In the genomic region with DNA sequence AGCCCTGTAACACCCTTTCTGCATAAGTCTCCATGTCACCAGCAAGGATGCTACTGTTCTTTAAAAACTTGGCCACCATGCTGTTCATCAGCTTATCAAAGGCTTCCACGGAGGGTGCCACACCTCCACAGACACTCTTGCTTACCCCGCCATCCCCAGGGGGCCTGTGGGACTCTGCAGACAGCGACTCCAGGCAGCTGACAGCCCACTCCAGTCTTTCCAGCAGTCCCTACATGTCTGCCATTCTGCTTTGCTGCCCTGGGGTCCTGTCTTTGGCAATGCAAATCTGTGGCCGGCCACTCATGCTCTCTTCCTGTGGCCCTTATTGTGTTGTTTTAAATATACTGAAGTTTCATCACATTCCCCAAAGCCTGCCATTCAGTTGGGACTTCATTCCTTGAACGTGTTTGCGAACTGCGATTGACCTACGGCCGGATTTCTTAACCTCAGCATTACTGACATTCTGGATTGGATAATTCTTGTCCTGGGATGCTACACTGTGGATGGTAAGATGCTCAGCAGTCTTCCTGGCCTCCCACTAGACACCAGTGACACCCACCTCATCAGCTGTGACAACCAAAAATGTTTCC, we compare ENCODE assay signal across 15 cellular contexts.
A peak's percentile ranks its signal among the peaks of the same experiment; 100 is the strongest.
DNase-seq lines count a peak whose midpoint lies in the region; ATAC-seq and TF ChIP-seq lines count a peak whose summit lies in the region.
"Had no signal": no experiment of that assay in that cellular context is flagged by ENCODE, and none has a peak within 500 bp of the region (broad histone marks: within the 10 kb centered on the region; RNA-seq: fewer than 3 reads in every experiment).

No MANE protein-coding gene starts in this region.

- no peak for ATAC-seq in activated naive CD8-positive, alpha-beta T cell treated with anti-CD3 and anti-CD28 coated beads, Interleukin-2, amount 50 U/mL, for 24 hours
- no peak for ATAC-seq in WTC11
- no peak for ATAC-seq in naive B cell (ENCODE audit: low read depth in 2 of 2)
- no peak for ATAC-seq in HG03460 (IDR thresholded peaks at IDR 0.05; ENCODE audit: unreplicated experiment)
- ATAC-seq: A549; CD8-positive, alpha-beta T cell had no signal

- TF ChIP-seq CTCF in WTC11 (IDR thresholded peaks at IDR 0.05) = no peak
- TF ChIP-seq CTCF in Calu3 (IDR thresholded peaks at IDR 0.05; ENCODE audit: unreplicated experiment) = no peak
- TF ChIP-seq CTCF in mesothelial cell of epicardium (IDR thresholded peaks at IDR 0.05; ENCODE audit: unreplicated experiment) = no peak

- POLR2A ChIA-PET in WTC11 (lab: Charles Lee) = no interaction called here

- BruUV-seq in Calu3 (replicated peaks; lab: Mats Ljungman, UMichigan) = no TSS peak

- intact Hi-C loops in Calu3 (cut with micrococcal nuclease; ENCODE audit: unreplicated experiment) = no loop called here

- CTCF ChIA-PET in WTC11 (lab: Charles Lee) (no interaction called here), Calu3 (lab: Charles Lee) (no interaction called here)

- H3K36me3 Mint-ChIP-seq in activated naive CD8-positive, alpha-beta T cell treated with anti-CD3 and anti-CD28 coated beads for 36 hours = peaks cover 37% of the 10 kb centered on the region
- H3K36me3 Mint-ChIP-seq in activated naive CD8-positive, alpha-beta T cell treated with anti-CD3 and anti-CD28 coated beads, Interleukin-2, amount 50 U/mL, for 24 hours (ENCODE audit: low read depth) = peaks cover 20% of the 10 kb centered on the region
- peaks cover 27% of the 10 kb centered on the region for H3K36me3 Mint-ChIP-seq in WTC11
- H3K36me3 Mint-ChIP-seq in naive B cell = peaks cover 0 to 19% of the 10 kb centered on the region in 2 donors
- no peaks in the 10 kb centered on the region for H3K36me3 Mint-ChIP-seq in Calu3 (ENCODE audit: insufficient read depth, unreplicated experiment)
- peaks cover 4% of the 10 kb centered on the region for H3K36me3 Mint-ChIP-seq in mesothelial cell of epicardium

- H3K4me1 Mint-ChIP-seq in activated naive CD8-positive, alpha-beta T cell treated with anti-CD3 and anti-CD28 coated beads for 36 hours = peaks cover 39% of the 10 kb centered on the region
- peaks cover 51% of the 10 kb centered on the region for H3K4me1 Mint-ChIP-seq in activated naive CD8-positive, alpha-beta T cell treated with anti-CD3 and anti-CD28 coated beads, Interleukin-2, amount 50 U/mL, for 24 hours
- H3K4me1 Mint-ChIP-seq in WTC11 (peaks cover 78% of the 10 kb centered on the region), naive B cell (peaks cover 44 to 53% (median 44%) of the 10 kb centered on the region in 3 donors), Calu3 (ENCODE audit: low read depth, unreplicated experiment) (no peaks in the 10 kb centered on the region), mesothelial cell of epicardium (peaks cover 12% of the 10 kb centered on the region)

- peak overlapping the region; percentile 14 for H3K27ac Mint-ChIP-seq in activated naive CD8-positive, alpha-beta T cell treated with anti-CD3 and anti-CD28 coated beads for 36 hours
- no peak overlapping the region for H3K27ac Mint-ChIP-seq in activated naive CD8-positive, alpha-beta T cell treated with anti-CD3 and anti-CD28 coated beads, Interleukin-2, amount 50 U/mL, for 24 hours
- H3K27ac Mint-ChIP-seq in WTC11 = peak overlapping the region; percentile 90
- H3K27ac Mint-ChIP-seq in naive B cell = peak overlapping the region; percentile 39 to 89 (median 72)
- no peak overlapping the region for H3K27ac Mint-ChIP-seq in Calu3 (ENCODE audit: unreplicated experiment)
- H3K27ac Mint-ChIP-seq in mesothelial cell of epicardium = no peak overlapping the region

- no peak for DNase-seq in activated naive CD8-positive, alpha-beta T cell treated with anti-CD3 and anti-CD28 coated beads for 36 hours
- no peak for DNase-seq in activated naive CD8-positive, alpha-beta T cell treated with anti-CD3 and anti-CD28 coated beads, Interleukin-2, amount 50 U/mL, for 24 hours
- DNase-seq in WTC11 (ENCODE audit: low spot score) = no peak
- DNase-seq in naive B cell = no peak
- DNase-seq in Calu3 = no peak
- DNase-seq in HuH-7.5 (ENCODE audit: low spot score) = no peak
- no peak for DNase-seq in mesothelial cell of epicardium (ENCODE audit: low spot score in 2 of 2, unreplicated experiment in 2 of 2)
- DNase-seq: CD8-positive, alpha-beta T cell; MV-4-11; NCI-H1417 treated with DMSO at 0.1 percent for 48 hours; NCI-H2029; NCI-H510A treated with DMSO at 0.1 percent for 48 hours; SIG-M5 had no signal

- H3K4me3 Mint-ChIP-seq in activated naive CD8-positive, alpha-beta T cell treated with anti-CD3 and anti-CD28 coated beads for 36 hours = no peak overlapping the region
- no peak overlapping the region for H3K4me3 Mint-ChIP-seq in activated naive CD8-positive, alpha-beta T cell treated with anti-CD3 and anti-CD28 coated beads, Interleukin-2, amount 50 U/mL, for 24 hours
- no peak overlapping the region for H3K4me3 Mint-ChIP-seq in WTC11
- H3K4me3 Mint-ChIP-seq in naive B cell = no peak overlapping the region
- no peak overlapping the region for H3K4me3 Mint-ChIP-seq in Calu3 (ENCODE audit: low read depth, unreplicated experiment)
- H3K4me3 Mint-ChIP-seq in mesothelial cell of epicardium = no peak overlapping the region
- H3K4me3 Mint-ChIP-seq: CD8-positive, alpha-beta T cell had no signal

- no peaks in the 10 kb centered on the region for H3K27me3 Mint-ChIP-seq in activated naive CD8-positive, alpha-beta T cell treated with anti-CD3 and anti-CD28 coated beads for 36 hours
- no peaks in the 10 kb centered on the region for H3K27me3 Mint-ChIP-seq in activated naive CD8-positive, alpha-beta T cell treated with anti-CD3 and anti-CD28 coated beads, Interleukin-2, amount 50 U/mL, for 24 hours
- H3K27me3 Mint-ChIP-seq in WTC11 (ENCODE audit: low read depth) = no peaks in the 10 kb centered on the region
- no peaks in the 10 kb centered on the region for H3K27me3 Mint-ChIP-seq in naive B cell
- no peaks in the 10 kb centered on the region for H3K27me3 Mint-ChIP-seq in Calu3 (ENCODE audit: unreplicated experiment)
- no peaks in the 10 kb centered on the region for H3K27me3 Mint-ChIP-seq in mesothelial cell of epicardium (ENCODE audit: low read depth)

- no peaks in the 10 kb centered on the region for H3K9me3 Mint-ChIP-seq in activated naive CD8-positive, alpha-beta T cell treated with anti-CD3 and anti-CD28 coated beads for 36 hours
- H3K9me3 Mint-ChIP-seq in activated naive CD8-positive, alpha-beta T cell treated with anti-CD3 and anti-CD28 coated beads, Interleukin-2, amount 50 U/mL, for 24 hours = no peaks in the 10 kb centered on the region
- no peaks in the 10 kb centered on the region for H3K9me3 Mint-ChIP-seq in WTC11
- H3K9me3 Mint-ChIP-seq in naive B cell = no peaks in the 10 kb centered on the region
- no peaks in the 10 kb centered on the region for H3K9me3 Mint-ChIP-seq in Calu3 (ENCODE audit: low read depth, unreplicated experiment)
- no peaks in the 10 kb centered on the region for H3K9me3 Mint-ChIP-seq in mesothelial cell of epicardium
- H3K9me3 Mint-ChIP-seq: CD8-positive, alpha-beta T cell had no signal

TF ChIP-seq in WTC11, 78 proteins besides CTCF, POLR2A, EP300 and RAD21:
- TF ChIP-seq FOXP1 (CRISPR knock-in tag; IDR thresholded peaks at IDR 0.05; ENCODE audit: borderline replicate concordance) (no peak), PRDM15 (CRISPR knock-in tag; IDR thresholded peaks at IDR 0.05) (peak; percentile 71)

Comparison
In these comparisons a context has a peak if more than half of its experiments do, and no peak if none do; other contexts are left out.
1. H3K27ac Mint-ChIP-seq: peak in activated naive CD8-positive, alpha-beta T cell treated with anti-CD3 and anti-CD28 coated beads for 36 hours (single experiment), WTC11 (single experiment) and naive B cell (6 of 6); none in activated naive CD8-positive, alpha-beta T cell treated with anti-CD3 and anti-CD28 coated beads, Interleukin-2, amount 50 U/mL, for 24 hours (single experiment), Calu3 (single experiment) and mesothelial cell of epicardium (single experiment).